14 cellular contexts compared by ENCODE assay signal in the genomic region with DNA sequence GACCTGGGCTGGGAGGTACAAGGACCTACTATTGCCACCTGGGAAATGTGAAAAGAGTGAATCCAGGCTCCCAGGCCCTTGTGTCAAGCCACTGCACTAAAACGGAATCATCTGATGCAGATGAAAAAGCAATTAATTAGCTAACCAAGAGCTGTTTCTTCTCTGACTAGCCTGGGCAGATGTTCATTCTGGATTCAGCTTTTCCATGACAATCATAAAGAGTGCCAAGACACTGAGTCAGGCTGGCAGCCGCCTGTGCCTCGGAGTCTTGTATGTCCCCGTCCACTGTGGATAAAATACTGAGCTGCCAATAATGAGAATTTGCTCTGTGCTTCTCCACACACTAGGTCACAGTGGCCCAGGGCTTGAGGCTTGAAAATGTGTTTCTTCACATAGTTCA. TPM values are rescaled to one million over a fixed set of nuclear protein-coding genes. Genes with fewer than 3 reads are reported as not detected.
DNase-seq lines count a peak whose midpoint lies in the region; ATAC-seq and TF ChIP-seq lines count a peak whose summit lies in the region.
"Had no signal": no experiment of that assay in that cellular context is flagged by ENCODE, and none has a peak within 500 bp of the region (broad histone marks: within the 10 kb centered on the region; RNA-seq: fewer than 3 reads in every experiment).

No MANE protein-coding gene starts in this region.

- no peak overlapping the region for H3K4me3 ChIP-seq in ascending aorta
- H3K4me3 ChIP-seq: breast epithelium had no signal

- no peaks in the 10 kb centered on the region for H3K27me3 ChIP-seq in ascending aorta
- H3K27me3 ChIP-seq: breast epithelium had no signal

- peaks cover 10 to 23% of the 10 kb centered on the region in 2 donors for H3K4me1 ChIP-seq in ascending aorta

- peak overlapping the region; percentile 5 to 52 for H3K27ac ChIP-seq in ascending aorta

- no peaks in the 10 kb centered on the region for H3K9me3 ChIP-seq in ascending aorta
- H3K9me3 ChIP-seq: breast epithelium had no signal

- no peaks in the 10 kb centered on the region for H3K36me3 ChIP-seq in ascending aorta
- H3K36me3 ChIP-seq: breast epithelium had no signal

- TF ChIP-seq CTCF in ascending aorta (IDR thresholded peaks at IDR 0.05): no peak

- no peak for ATAC-seq in GM18498 (IDR thresholded peaks at IDR 0.05; ENCODE audit: unreplicated experiment)

- intact Hi-C loops in ascending aorta (cut with DNase I): no loop called here

- DNase-seq in GOT3 (lab: John Stamatoyannopoulos, UW) (peak; percentile 16), ascending aorta (ENCODE audit: low spot score in 2 of 2) (peak in 1 of 2 donors; percentile 81), iPS-NIHi7 (ENCODE audit: extremely low spot score) (peak; percentile 2), stromal cell of bone marrow (ENCODE audit: low read depth) (peak; percentile 82), NCI-H774 (lab: John Stamatoyannopoulos, UW) (no peak), iPS-NIHi11 (ENCODE audit: low spot score) (no peak)
- DNase-seq: activated CD4-positive, alpha-beta T cell treated with anti-CD3 and anti-CD28 coated beads for 4 hours; activated naive CD4-positive, alpha-beta T cell treated with anti-CD3 and anti-CD28 coated beads for 36 hours; NCI-H2029 treated with DMSO at 0.1 percent for 48 hours; NCI-H510A treated with DMSO at 0.1 percent for 48 hours; SIG-M5; T1000 had no signal

RNA-seq across cellular contexts. Expression of gene LCLAT1, which starts 21.7 kb away (rescaled TPM):
- total RNA-seq in ascending aorta: 9.8 TPM

Comparison
In these comparisons a context has a peak if more than half of its experiments do, and no peak if none do; other contexts are left out.
1. DNase-seq: peak in GOT3 (single experiment), iPS-NIHi7 (single experiment) and stromal cell of bone marrow (single experiment); none in NCI-H774 (single experiment) and iPS-NIHi11 (single experiment).